2 cellular contexts compared by ENCODE assay signal in the genomic region with DNA sequence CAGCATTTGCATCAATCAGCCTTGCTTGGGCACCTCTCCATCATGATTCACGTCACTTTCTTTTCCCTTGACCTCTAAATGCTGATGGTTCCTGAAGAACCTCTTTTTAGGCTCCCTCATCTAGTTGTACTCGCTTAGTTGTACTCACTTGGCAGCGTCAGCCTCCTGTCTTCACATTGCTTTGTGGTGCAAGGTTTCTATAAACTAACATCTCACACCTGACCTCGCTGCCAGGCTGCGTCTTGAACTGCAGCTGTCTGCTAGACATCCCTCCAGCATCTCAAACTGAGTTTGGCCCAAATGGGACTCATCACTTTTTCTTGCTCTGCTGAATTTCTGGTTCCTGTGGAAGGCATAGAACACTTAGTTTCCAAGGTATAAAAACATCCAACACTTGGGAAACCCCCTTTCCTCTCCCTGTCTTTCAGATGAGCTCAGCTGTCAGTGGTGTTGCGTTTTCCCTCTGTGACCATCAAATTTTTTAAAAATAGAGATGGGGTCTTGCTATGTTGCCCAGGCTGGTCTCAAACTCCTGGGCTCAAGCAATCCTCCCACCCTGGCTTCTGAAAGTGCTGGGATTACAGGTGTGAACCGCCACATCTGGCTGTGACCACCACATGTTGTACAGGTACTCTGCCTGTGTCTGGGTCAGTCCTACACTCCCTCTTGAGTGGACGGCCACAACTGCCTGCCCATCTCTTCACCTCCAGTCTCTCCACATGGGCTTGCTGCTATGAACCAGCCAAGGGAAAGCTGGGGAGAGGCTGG.
TF ChIP-seq lines count a peak whose summit lies in the region.

No MANE protein-coding gene starts in this region.

TF ChIP-seq in WTC11, 78 proteins besides CTCF, POLR2A, EP300 and RAD21:
- TF ChIP-seq PRRX2 (CRISPR knock-in tag; IDR thresholded peaks at IDR 0.05) (0 out of 2 replicates have a peak, but pooled peaks have one; percentile 8), JAZF1 (CRISPR knock-in tag; IDR thresholded peaks at IDR 0.05) (no peak), OVOL2 (CRISPR knock-in tag; IDR thresholded peaks at IDR 0.05; ENCODE audit: borderline replicate concordance) (no peak), ZNF416 (CRISPR knock-in tag; IDR thresholded peaks at IDR 0.05) (no peak), ZNF121 (CRISPR knock-in tag; IDR thresholded peaks at IDR 0.05) (peak; percentile 95)

TF ChIP-seq in H1, 55 proteins besides CTCF, POLR2A, EP300 and RAD21:
- no peak for TF ChIP-seq RXRA (IDR thresholded peaks at IDR 0.05; ENCODE audit: insufficient read depth, low read depth, low read length)
- TF ChIP-seq, protein P1, sequence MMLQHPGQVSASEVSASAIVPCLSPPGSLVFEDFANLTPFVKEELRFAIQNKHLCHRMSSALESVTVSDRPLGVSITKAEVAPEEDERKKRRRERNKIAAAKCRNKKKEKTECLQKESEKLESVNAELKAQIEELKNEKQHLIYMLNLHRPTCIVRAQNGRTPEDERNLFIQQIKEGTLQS (IDR thresholded peaks at IDR 0.05; ENCODE audit: insufficient read depth, low read depth, low read length): no peak
- no peak for TF ChIP-seq KDM4A (IDR thresholded peaks at IDR 0.05; ENCODE audit: low read depth, low read length, severe bottlenecking)
- TF ChIP-seq TAF1 (IDR thresholded peaks at IDR 0.05; ENCODE audit: low read depth, low read length): no peak
- no peak for TF ChIP-seq YY1 (IDR thresholded peaks at IDR 0.05; ENCODE audit: low read depth, low read length)
- TF ChIP-seq, protein P2, sequence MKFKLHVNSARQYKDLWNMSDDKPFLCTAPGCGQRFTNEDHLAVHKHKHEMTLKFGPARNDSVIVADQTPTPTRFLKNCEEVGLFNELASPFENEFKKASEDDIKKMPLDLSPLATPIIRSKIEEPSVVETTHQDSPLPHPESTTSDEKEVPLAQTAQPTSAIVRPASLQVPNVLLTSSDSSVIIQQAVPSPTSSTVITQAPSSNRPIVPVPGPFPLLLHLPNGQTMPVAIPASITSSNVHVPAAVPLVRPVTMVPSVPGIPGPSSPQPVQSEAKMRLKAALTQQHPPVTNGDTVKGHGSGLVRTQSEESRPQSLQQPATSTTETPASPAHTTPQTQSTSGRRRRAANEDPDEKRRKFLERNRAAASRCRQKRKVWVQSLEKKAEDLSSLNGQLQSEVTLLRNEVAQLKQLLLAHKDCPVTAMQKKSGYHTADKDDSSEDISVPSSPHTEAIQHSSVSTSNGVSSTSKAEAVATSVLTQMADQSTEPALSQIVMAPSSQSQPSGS (IDR thresholded peaks at IDR 0.05; ENCODE audit: low read length): no peak
